11 cellular contexts compared by ENCODE assay signal in the genomic region with DNA sequence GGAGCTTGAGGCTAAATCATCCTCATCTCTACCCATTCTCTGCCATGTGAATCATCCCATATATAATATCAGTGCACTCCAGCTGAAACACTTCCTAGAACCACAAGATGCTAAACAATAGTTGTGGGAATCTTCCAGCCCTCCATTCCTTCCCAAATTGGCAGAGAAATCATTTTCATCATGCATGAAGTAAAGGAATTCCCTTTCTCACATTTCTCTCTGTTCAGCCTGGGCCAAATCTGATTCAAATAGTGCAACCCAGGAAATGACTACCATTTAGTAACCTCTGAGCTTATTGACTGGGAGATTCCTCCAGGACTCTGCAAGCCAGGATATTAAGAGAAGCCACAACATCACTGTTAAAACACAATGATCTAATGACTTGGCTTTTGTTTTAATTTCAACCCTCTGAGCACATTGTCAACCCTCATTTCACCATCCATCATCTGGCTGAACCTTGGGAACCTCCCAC.
DNase-seq lines count a peak whose midpoint lies in the region; ATAC-seq and TF ChIP-seq lines count a peak whose summit lies in the region.
"Had no signal": no experiment of that assay in that cellular context is flagged by ENCODE, and none has a peak within 500 bp of the region (broad histone marks: within the 10 kb centered on the region; RNA-seq: fewer than 3 reads in every experiment).

No MANE protein-coding gene starts in this region.

- H3K27ac Mint-ChIP-seq in nephron progenitor cell = no peak overlapping the region
- H3K27ac Mint-ChIP-seq: activated naive CD8-positive, alpha-beta T cell treated with anti-CD3 and anti-CD28 coated beads, Interleukin-2, amount 10 ng/mL, durations not matched to agents 7 days and 5 days had no signal

- no peak overlapping the region for H3K27ac ChIP-seq in left lung

- H3K36me3 ChIP-seq in left lung = peaks cover 0 to 24% of the 10 kb centered on the region in 2 donors

- no peaks in the 10 kb centered on the region for H3K4me1 ChIP-seq in left lung

- intact Hi-C loops in left lung (cut with DNase I) = no loop called here

- no peaks in the 10 kb centered on the region for H3K27me3 Mint-ChIP-seq in nephron progenitor cell (ENCODE audit: low read depth, poor library complexity)
- H3K27me3 Mint-ChIP-seq: activated naive CD8-positive, alpha-beta T cell treated with anti-CD3 and anti-CD28 coated beads, Interleukin-2, amount 10 ng/mL, durations not matched to agents 7 days and 5 days; IgD-negative memory B cell had no signal

- H3K27me3 ChIP-seq in left lung = no peaks in the 10 kb centered on the region

- no peaks in the 10 kb centered on the region for H3K4me1 Mint-ChIP-seq in nephron progenitor cell

- peak; percentile 94 for DNase-seq in AG09319 (ENCODE audit: extremely low read depth, low read depth)
- DNase-seq in HS-5 (ENCODE audit: low read depth) = peak; percentile 88
- DNase-seq in choroid plexus epithelial cell (ENCODE audit: low read depth) = peak; percentile 49
- DNase-seq in left lung = no peak
- no peak for DNase-seq in nephron progenitor cell
- no peak for DNase-seq in OCI-M1 (lab: John Stamatoyannopoulos, UW)
- DNase-seq in medulla oblongata (ENCODE audit: extremely low spot score) = no peak
- DNase-seq: activated naive CD8-positive, alpha-beta T cell treated with anti-CD3 and anti-CD28 coated beads, Interleukin-2, amount 10 ng/mL, durations not matched to agents 7 days and 5 days had no signal

- ATAC-seq in left lung (peak; percentile 61), HG02798 (IDR thresholded peaks at IDR 0.05; ENCODE audit: poor library complexity, unreplicated experiment) (no peak)
- ATAC-seq: activated CD4-positive, CD25-positive, alpha-beta regulatory T cell treated with anti-CD3 and anti-CD28 coated beads, Interleukin-2, amount 50 U/mL, for 24 hours had no signal

- TF ChIP-seq CTCF in AG09319 (IDR thresholded peaks at IDR 0.05; ENCODE audit: low read depth, low read length) = no peak
- no peak for TF ChIP-seq CTCF in choroid plexus epithelial cell (conservative IDR thresholded peaks at IDR 0.05; ENCODE audit: low read depth, low read length)
- TF ChIP-seq CTCF in left lung (IDR thresholded peaks at IDR 0.05) = no peak
- TF ChIP-seq CTCF in nephron progenitor cell (IDR thresholded peaks at IDR 0.05) = no peak

- H3K4me3 ChIP-seq in choroid plexus epithelial cell (ENCODE audit: low read depth, low read length) (no peak overlapping the region), left lung (no peak overlapping the region)

- no peaks in the 10 kb centered on the region for H3K9me3 ChIP-seq in left lung

- H3K36me3 Mint-ChIP-seq in nephron progenitor cell (ENCODE audit: low read depth) = peaks cover 15% of the 10 kb centered on the region

- H3K4me3 Mint-ChIP-seq in nephron progenitor cell = no peak overlapping the region
- H3K4me3 Mint-ChIP-seq: activated naive CD8-positive, alpha-beta T cell treated with anti-CD3 and anti-CD28 coated beads, Interleukin-2, amount 10 ng/mL, durations not matched to agents 7 days and 5 days; IgD-negative memory B cell had no signal

- H3K9me3 Mint-ChIP-seq in nephron progenitor cell = no peaks in the 10 kb centered on the region

Comparison
In these comparisons a context has a peak if more than half of its experiments do, and no peak if none do; other contexts are left out.
1. DNase-seq: peak in AG09319 (single experiment), HS-5 (single experiment) and choroid plexus epithelial cell (single experiment); none in left lung (0 of 2), nephron progenitor cell (single experiment), OCI-M1 (single experiment) and medulla oblongata (single experiment).